In genomic region chr15:59294961-59295741, GRCh38 we compare ENCODE assay signal across 9 cellular contexts.
DNase-seq lines count a peak whose midpoint lies in the region; ATAC-seq and TF ChIP-seq lines count a peak whose summit lies in the region.
"Had no signal": no experiment of that assay in that cellular context is flagged by ENCODE, and none has a peak within 500 bp of the region (broad histone marks: within the 10 kb centered on the region; RNA-seq: fewer than 3 reads in every experiment).

No MANE protein-coding gene starts in this region.

- ATAC-seq in heart left ventricle (peak; percentile 33 to 64 (median 42)), Right ventricle myocardium inferior (no peak), mucosa of descending colon (peak; percentile 33), HG02610 (IDR thresholded peaks at IDR 0.05; ENCODE audit: unreplicated experiment) (no peak), HG02938 (IDR thresholded peaks at IDR 0.05; ENCODE audit: unreplicated experiment) (no peak)

- peaks cover 3 to 77% (median 34%) of the 10 kb centered on the region in 12 donors for H3K4me1 ChIP-seq in heart left ventricle
- peaks cover 17% of the 10 kb centered on the region for H3K4me1 ChIP-seq in colonic mucosa
- H3K4me1 ChIP-seq in mucosa of descending colon (ENCODE audit: low read depth), result peaks cover 40% of the 10 kb centered on the region

- TF ChIP-seq CTCF in heart left ventricle (IDR thresholded peaks at IDR 0.05) (no peak), colonic mucosa (IDR thresholded peaks at IDR 0.05) (no peak), mucosa of descending colon (IDR thresholded peaks at IDR 0.05) (no peak)

- WGBS in heart left ventricle, 4 donors, result 57 to 67% (median 61%) methylated on average over 14 of the region's 14 CpGs

- peak overlapping the region in 1 of 2 donors; percentile 78 for H3K9ac ChIP-seq in colonic mucosa (ENCODE audit: low read depth in 2 of 2, low read length in 2 of 2)

- no peaks in the 10 kb centered on the region for H3K36me3 ChIP-seq in heart left ventricle
- no peaks in the 10 kb centered on the region for H3K36me3 ChIP-seq in colonic mucosa
- H3K36me3 ChIP-seq in mucosa of descending colon (ENCODE audit: low read depth), result peaks cover 4% of the 10 kb centered on the region

- peak in 2 of 5 donors; percentile 18 to 32 for DNase-seq in heart left ventricle
- DNase-seq in Right ventricle myocardium inferior (ENCODE audit: missing footprints), result no peak
- peak; percentile 45 for DNase-seq in colonic mucosa
- DNase-seq in mucosa of descending colon, result peak in 1 of 3 donors; percentile 51
- DNase-seq in NCI-H2107 treated with DMSO at 0.1 percent for 48 hours (lab: John Stamatoyannopoulos, UW; ENCODE audit: unreplicated experiment), result no peak
- no peak for DNase-seq in NK-92 (lab: John Stamatoyannopoulos, UW; ENCODE audit: unreplicated experiment)
- DNase-seq: CD4-positive, CD25-positive, alpha-beta regulatory T cell had no signal

- TF ChIP-seq POLR2A in heart left ventricle (IDR thresholded peaks at IDR 0.05), result no peak

- H3K9me3 ChIP-seq in heart left ventricle, result no peaks in the 10 kb centered on the region
- H3K9me3 ChIP-seq in colonic mucosa, result no peaks in the 10 kb centered on the region
- H3K9me3 ChIP-seq in mucosa of descending colon, result no peaks in the 10 kb centered on the region

- intact Hi-C loops in heart left ventricle (cut with DNase I) (loop anchor here in 4 of 10 donors (5.0 to 10.0 kb wide), 4 partner anchors 48 to 72 kb away; no protein-coding TSS in a partner anchor), Right ventricle myocardium inferior (cut with DNase I) (no loop called here), colonic mucosa (cut with DNase I) (no loop called here), mucosa of descending colon (cut with DNase I, micrococcal nuclease) (no loop called here)

- H3K27me3 ChIP-seq in heart left ventricle (no peaks in the 10 kb centered on the region), colonic mucosa (no peaks in the 10 kb centered on the region)

- H3K27ac ChIP-seq in heart left ventricle, result peak overlapping the region in 11 of 12 donors; percentile 7 to 81 (median 51)
- H3K27ac ChIP-seq in colonic mucosa, result peak overlapping the region; percentile 22

- H3K4me3 ChIP-seq in heart left ventricle (peak overlapping the region in 1 of 12 donors; percentile 7), colonic mucosa (no peak overlapping the region), mucosa of descending colon (no peak overlapping the region)

Comparison
In these comparisons a context has a peak if more than half of its experiments do, and no peak if none do; other contexts are left out.
1. ATAC-seq: peak in heart left ventricle (4 of 4) and mucosa of descending colon (single experiment); none in Right ventricle myocardium inferior (single experiment), HG02610 (single experiment) and HG02938 (single experiment).